ENCODE assay signal across 23 cellular contexts in the genomic region with DNA sequence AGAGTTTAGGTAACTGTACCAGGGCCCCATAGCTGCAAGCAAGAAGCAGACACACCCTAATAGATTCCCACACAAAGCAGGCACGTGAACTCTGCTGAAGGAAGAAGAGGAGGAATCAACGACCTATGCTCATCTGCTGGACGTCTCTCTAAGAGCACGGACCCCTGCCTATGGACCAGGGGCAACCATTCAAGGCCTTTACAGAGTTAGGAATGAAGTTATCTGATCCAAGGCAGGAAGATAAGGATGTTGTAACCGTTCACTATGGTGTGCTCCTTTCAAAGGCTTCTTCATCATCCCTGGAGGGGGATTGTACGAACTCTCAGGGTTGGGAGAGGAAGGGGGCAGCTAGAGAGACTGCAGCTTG.
"Had no signal": no experiment of that assay in that cellular context is flagged by ENCODE, and none has a peak within 500 bp of the region (broad histone marks: within the 10 kb centered on the region; RNA-seq: fewer than 3 reads in every experiment).

No MANE protein-coding gene starts in this region.

- DNase-seq: activated CD4-positive, alpha-beta T cell treated with anti-CD3 and anti-CD28 coated beads, Interleukin-2, amount 10 ng/mL, durations not matched to agents 7 days and 5 days; activated CD4-positive, CD25-positive, alpha-beta regulatory T cell treated with anti-CD3 and anti-CD28 coated beads, Interleukin-2, amount 50 U/mL, for 72 hours; activated CD8-positive, alpha-beta memory T cell treated with anti-CD3 and anti-CD28 coated beads, Interleukin-2, amount 10 ng/mL, durations not matched to agents 7 days and 5 days; activated CD8-positive, alpha-beta T cell treated with anti-CD3 and anti-CD28 coated beads for 36 hours; activated gamma-delta T cell; cerebellar nuclear complex; cortex of kidney; erythroblast; foreskin fibroblast; heart right ventricle; midbrain; natural killer cell; nucleus accumbens; posterior cingulate gyrus; stimulated activated CD4-positive, alpha-beta T cell treated with anti-CD3 and anti-CD28 coated beads, Interleukin-12 subunit alpha, Interleukin-12 subunit beta, amount 100 ng/mL, for 4 hours; stimulated activated CD4-positive, alpha-beta T cell treated with anti-CD3 and anti-CD28 coated beads, Interleukin-4, amount 100 ng/mL, for 4 hours; stimulated activated naive CD8-positive, alpha-beta T cell treated with anti-CD3 and anti-CD28 coated beads, Interleukin-15, Interleukin-2, amounts not matched to agents 100 U/mL and 50 U/mL, for 24 hours; T-helper 1 cell; thyroid gland; WERI-Rb-1 had no signal

- H3K4me3 ChIP-seq: ascending aorta, heart right ventricle, thyroid gland had no signal

- H3K36me3 ChIP-seq: ascending aorta, heart right ventricle, thyroid gland, WERI-Rb-1 had no signal

- H3K4me1 ChIP-seq: ascending aorta, heart right ventricle had no signal

- H3K27ac ChIP-seq: ascending aorta, heart right ventricle, WERI-Rb-1 had no signal

- H3K27ac Mint-ChIP-seq: activated CD4-positive, alpha-beta T cell treated with anti-CD3 and anti-CD28 coated beads, Interleukin-2, amount 10 ng/mL, durations not matched to agents 7 days and 5 days; activated CD8-positive, alpha-beta memory T cell treated with anti-CD3 and anti-CD28 coated beads, Interleukin-2, amount 10 ng/mL, durations not matched to agents 7 days and 5 days; activated CD8-positive, alpha-beta T cell treated with anti-CD3 and anti-CD28 coated beads for 36 hours; activated naive CD4-positive, alpha-beta T cell treated with anti-CD3 and anti-CD28 coated beads, Interleukin-2, amount 50 U/mL, for 24 hours; activated T-helper 1 cell treated with anti-CD3 and anti-CD28 coated beads, Interleukin-12 subunit alpha, Interleukin-12 subunit beta, Interleukin-2, Interleukin-4 antibody, amounts not matched to agents 30 ng/mL and 10 ng/mL and 1 ng/mL, durations not matched to agents 14 hours and 24 hours and 36 hours; natural killer cell had no signal

- H3K4me3 Mint-ChIP-seq: activated CD4-positive, alpha-beta T cell treated with anti-CD3 and anti-CD28 coated beads, Interleukin-2, amount 10 ng/mL, durations not matched to agents 7 days and 5 days; activated CD8-positive, alpha-beta memory T cell treated with anti-CD3 and anti-CD28 coated beads, Interleukin-2, amount 10 ng/mL, durations not matched to agents 7 days and 5 days; activated CD8-positive, alpha-beta T cell treated with anti-CD3 and anti-CD28 coated beads for 36 hours; activated naive CD4-positive, alpha-beta T cell treated with anti-CD3 and anti-CD28 coated beads, Interleukin-2, amount 50 U/mL, for 24 hours; activated T-helper 1 cell treated with anti-CD3 and anti-CD28 coated beads, Interleukin-12 subunit alpha, Interleukin-12 subunit beta, Interleukin-2, Interleukin-4 antibody, amounts not matched to agents 30 ng/mL and 10 ng/mL and 1 ng/mL, durations not matched to agents 14 hours and 24 hours and 36 hours; natural killer cell had no signal

- H3K9me3 Mint-ChIP-seq: activated CD4-positive, alpha-beta T cell treated with anti-CD3 and anti-CD28 coated beads, Interleukin-2, amount 10 ng/mL, durations not matched to agents 7 days and 5 days; activated CD8-positive, alpha-beta T cell treated with anti-CD3 and anti-CD28 coated beads for 36 hours; activated naive CD4-positive, alpha-beta T cell treated with anti-CD3 and anti-CD28 coated beads, Interleukin-2, amount 50 U/mL, for 24 hours; activated T-helper 1 cell treated with anti-CD3 and anti-CD28 coated beads, Interleukin-12 subunit alpha, Interleukin-12 subunit beta, Interleukin-2, Interleukin-4 antibody, amounts not matched to agents 30 ng/mL and 10 ng/mL and 1 ng/mL, durations not matched to agents 14 hours and 24 hours and 36 hours; natural killer cell had no signal

- H3K27me3 ChIP-seq: ascending aorta, heart right ventricle, thyroid gland had no signal

- H3K4me1 Mint-ChIP-seq: activated CD4-positive, alpha-beta T cell treated with anti-CD3 and anti-CD28 coated beads, Interleukin-2, amount 10 ng/mL, durations not matched to agents 7 days and 5 days; activated CD8-positive, alpha-beta memory T cell treated with anti-CD3 and anti-CD28 coated beads, Interleukin-2, amount 10 ng/mL, durations not matched to agents 7 days and 5 days; activated naive CD4-positive, alpha-beta T cell treated with anti-CD3 and anti-CD28 coated beads, Interleukin-2, amount 50 U/mL, for 24 hours; natural killer cell had no signal

- ATAC-seq: activated CD8-positive, alpha-beta memory T cell treated with anti-CD3 and anti-CD28 coated beads, Interleukin-2, amount 10 ng/mL, durations not matched to agents 7 days and 5 days; activated CD8-positive, alpha-beta T cell treated with anti-CD3 and anti-CD28 coated beads for 36 hours; heart right ventricle; natural killer cell; stimulated activated naive CD8-positive, alpha-beta T cell treated with anti-CD3 and anti-CD28 coated beads, Interleukin-15, Interleukin-2, amounts not matched to agents 100 U/mL and 50 U/mL, for 24 hours had no signal

- H3K36me3 Mint-ChIP-seq: activated CD8-positive, alpha-beta memory T cell treated with anti-CD3 and anti-CD28 coated beads, Interleukin-2, amount 10 ng/mL, durations not matched to agents 7 days and 5 days; activated naive CD4-positive, alpha-beta T cell treated with anti-CD3 and anti-CD28 coated beads, Interleukin-2, amount 50 U/mL, for 24 hours; natural killer cell had no signal

- H3K9me3 ChIP-seq: ascending aorta, heart right ventricle, thyroid gland had no signal

- H3K27me3 Mint-ChIP-seq: activated CD4-positive, alpha-beta T cell treated with anti-CD3 and anti-CD28 coated beads, Interleukin-2, amount 10 ng/mL, durations not matched to agents 7 days and 5 days; activated CD8-positive, alpha-beta memory T cell treated with anti-CD3 and anti-CD28 coated beads, Interleukin-2, amount 10 ng/mL, durations not matched to agents 7 days and 5 days; activated CD8-positive, alpha-beta T cell treated with anti-CD3 and anti-CD28 coated beads for 36 hours; activated naive CD4-positive, alpha-beta T cell treated with anti-CD3 and anti-CD28 coated beads, Interleukin-2, amount 50 U/mL, for 24 hours had no signal
